8 cellular contexts compared by ENCODE assay signal in genomic region chr15:76235186-76235826, GRCh38.
A peak's percentile ranks its signal among the peaks of the same experiment; 100 is the strongest.
DNase-seq lines count a peak whose midpoint lies in the region; ATAC-seq and TF ChIP-seq lines count a peak whose summit lies in the region.

No MANE protein-coding gene starts in this region.

- no peaks in the 10 kb centered on the region for H3K9me3 Mint-ChIP-seq in activated CD4-positive, alpha-beta T cell treated with anti-CD3 and anti-CD28 coated beads for 36 hours (ENCODE audit: low read depth)
- no peaks in the 10 kb centered on the region for H3K9me3 Mint-ChIP-seq in activated CD4-positive, alpha-beta T cell treated with anti-CD3 and anti-CD28 coated beads, Interleukin-2, amount 10 ng/mL, durations not matched to agents 24 days and 14 days

- H3K36me3 Mint-ChIP-seq in activated CD4-positive, alpha-beta T cell treated with anti-CD3 and anti-CD28 coated beads for 36 hours (ENCODE audit: low read depth), result peaks cover 7% of the 10 kb centered on the region
- H3K36me3 Mint-ChIP-seq in activated CD4-positive, alpha-beta T cell treated with anti-CD3 and anti-CD28 coated beads, Interleukin-2, amount 10 ng/mL, durations not matched to agents 24 days and 14 days (ENCODE audit: low read depth), result peaks cover 6% of the 10 kb centered on the region

- no peaks in the 10 kb centered on the region for H3K4me1 Mint-ChIP-seq in activated CD4-positive, alpha-beta T cell treated with anti-CD3 and anti-CD28 coated beads for 36 hours
- H3K4me1 Mint-ChIP-seq in activated CD4-positive, alpha-beta T cell treated with anti-CD3 and anti-CD28 coated beads, Interleukin-2, amount 10 ng/mL, durations not matched to agents 24 days and 14 days, result no peaks in the 10 kb centered on the region

- H3K4me3 ChIP-seq in WERI-Rb-1 (ENCODE audit: low read depth, low read length), result no peak overlapping the region
- no peak overlapping the region for H3K4me3 ChIP-seq in tibial artery

- TF ChIP-seq CTCF in WERI-Rb-1 (IDR thresholded peaks at IDR 0.05; ENCODE audit: low read depth, low read length) (0 out of 2 replicates have a peak, but pooled peaks have one; percentile 24), tibial artery (IDR thresholded peaks at IDR 0.05) (peak; percentile 29 to 35)

- no peaks in the 10 kb centered on the region for H3K4me1 ChIP-seq in tibial artery

- no peak overlapping the region for H3K4me3 Mint-ChIP-seq in activated CD4-positive, alpha-beta T cell treated with anti-CD3 and anti-CD28 coated beads for 36 hours
- no peak overlapping the region for H3K4me3 Mint-ChIP-seq in activated CD4-positive, alpha-beta T cell treated with anti-CD3 and anti-CD28 coated beads, Interleukin-2, amount 10 ng/mL, durations not matched to agents 24 days and 14 days

- H3K9me3 ChIP-seq in WERI-Rb-1 (ENCODE audit: severe bottlenecking) (no peaks in the 10 kb centered on the region), tibial artery (no peaks in the 10 kb centered on the region)

- peak overlapping the region; percentile 80 for H3K27ac ChIP-seq in WERI-Rb-1
- H3K27ac ChIP-seq in tibial artery, result no peak overlapping the region

- intact Hi-C loops in activated CD4-positive, alpha-beta T cell treated with anti-CD3 and anti-CD28 coated beads for 36 hours (cut with DNase I, micrococcal nuclease), result loop anchor here (2.0 to 10.0 kb wide), 4 partner anchors 61 to 631 kb away; no protein-coding TSS in a partner anchor
- intact Hi-C loops in activated CD4-positive, alpha-beta T cell treated with anti-CD3 and anti-CD28 coated beads, Interleukin-2, amount 10 ng/mL, durations not matched to agents 24 days and 14 days (cut with micrococcal nuclease), result loop anchor here (1.0 to 10.0 kb wide), 4 partner anchors 49 to 629 kb away; partner anchors contain the start of gene ISL2
- intact Hi-C loops in tibial artery (cut with DNase I; ENCODE audit: low total_unique reads), result no loop called here

- POLR2A ChIA-PET in activated CD4-positive, alpha-beta T cell treated with anti-CD3 and anti-CD28 coated beads for 36 hours (lab: Charles Lee), result no interaction called here

- CTCF ChIA-PET in activated CD4-positive, alpha-beta T cell treated with anti-CD3 and anti-CD28 coated beads for 36 hours (lab: Charles Lee), result interaction anchor here (0.9 to 1.5 kb wide), 7 partner anchors 9 to 631 kb away, joined by 3 to 7 read pairs (median 5); no protein-coding TSS in a partner anchor

- peak; percentile 77 for ATAC-seq in activated CD4-positive, alpha-beta T cell treated with anti-CD3 and anti-CD28 coated beads for 36 hours
- ATAC-seq in HG02970 (IDR thresholded peaks at IDR 0.05; ENCODE audit: low FRiP score, unreplicated experiment) (no peak), GM18858 (IDR thresholded peaks at IDR 0.05; ENCODE audit: unreplicated experiment) (no peak)

- no peak for DNase-seq in activated CD4-positive, alpha-beta T cell treated with anti-CD3 and anti-CD28 coated beads for 36 hours
- no peak for DNase-seq in activated CD4-positive, alpha-beta T cell treated with anti-CD3 and anti-CD28 coated beads, Interleukin-2, amount 10 ng/mL, durations not matched to agents 24 days and 14 days
- DNase-seq in MV-4-11 (lab: John Stamatoyannopoulos, UW) (peak; percentile 49), WERI-Rb-1 (peak; percentile 55), iPS-NIHi11 (ENCODE audit: low spot score) (peak; percentile 26), tibial artery (no peak)

- H3K27me3 ChIP-seq in WERI-Rb-1 (ENCODE audit: insufficient read depth, low read depth, severe bottlenecking) (no peaks in the 10 kb centered on the region), tibial artery (no peaks in the 10 kb centered on the region)

- no peaks in the 10 kb centered on the region for H3K27me3 Mint-ChIP-seq in activated CD4-positive, alpha-beta T cell treated with anti-CD3 and anti-CD28 coated beads for 36 hours
- H3K27me3 Mint-ChIP-seq in activated CD4-positive, alpha-beta T cell treated with anti-CD3 and anti-CD28 coated beads, Interleukin-2, amount 10 ng/mL, durations not matched to agents 24 days and 14 days, result no peaks in the 10 kb centered on the region

- H3K27ac Mint-ChIP-seq in activated CD4-positive, alpha-beta T cell treated with anti-CD3 and anti-CD28 coated beads for 36 hours, result no peak overlapping the region
- no peak overlapping the region for H3K27ac Mint-ChIP-seq in activated CD4-positive, alpha-beta T cell treated with anti-CD3 and anti-CD28 coated beads, Interleukin-2, amount 10 ng/mL, durations not matched to agents 24 days and 14 days

- H3K36me3 ChIP-seq in WERI-Rb-1 (peaks cover 12% of the 10 kb centered on the region), tibial artery (peaks cover 7 to 11% (median 8%) of the 10 kb centered on the region in 3 donors)

Comparison
In these comparisons a context has a peak if more than half of its experiments do, and no peak if none do; other contexts are left out.
1. DNase-seq: peak in MV-4-11 (single experiment), WERI-Rb-1 (single experiment) and iPS-NIHi11 (single experiment); none in activated CD4-positive, alpha-beta T cell treated with anti-CD3 and anti-CD28 coated beads for 36 hours (single experiment), activated CD4-positive, alpha-beta T cell treated with anti-CD3 and anti-CD28 coated beads, Interleukin-2, amount 10 ng/mL, durations not matched to agents 24 days and 14 days (single experiment) and tibial artery (0 of 2).